In the genomic region with DNA sequence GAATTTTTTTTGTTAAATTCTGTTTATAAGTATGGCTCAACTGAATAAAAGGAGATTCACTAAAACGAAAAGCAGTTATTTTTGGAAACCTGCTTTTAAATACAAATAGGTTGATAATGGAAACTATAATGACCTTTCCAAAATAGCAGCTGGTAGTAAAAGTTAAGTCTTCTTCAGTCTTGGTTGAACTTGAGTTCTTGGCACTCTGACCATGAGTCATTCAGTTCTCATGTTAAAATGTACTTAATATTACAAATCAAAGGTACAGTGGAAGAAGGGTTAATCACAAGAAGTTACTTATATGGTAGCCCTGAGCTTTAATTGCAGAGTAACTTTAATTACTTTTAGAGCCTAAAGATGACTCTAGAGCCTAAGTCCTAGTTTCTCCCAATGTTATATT, we compare ENCODE assay signal across 21 cellular contexts.
A peak's percentile ranks its signal among the peaks of the same experiment; 100 is the strongest.
DNase-seq lines count a peak whose midpoint lies in the region; ATAC-seq and TF ChIP-seq lines count a peak whose summit lies in the region.
"Had no signal": no experiment of that assay in that cellular context is flagged by ENCODE, and none has a peak within 500 bp of the region (broad histone marks: within the 10 kb centered on the region; RNA-seq: fewer than 3 reads in every experiment).

No MANE protein-coding gene starts in this region.

- dilution Hi-C loops in IMR-90 (cut with HindIII; ENCODE audit: low sequenced_read_pairs, unreplicated experiment), result no loop called here

- H4K91ac ChIP-seq in IMR-90 (ENCODE audit: insufficient read depth, low read depth, low read length), result no peak overlapping the region

- no peak overlapping the region for H4K5ac ChIP-seq in IMR-90 (ENCODE audit: low read depth, low read length)

- BruUV-seq in IMR-90 (replicated peaks; lab: Mats Ljungman, UMichigan), result no TSS peak

- no peak overlapping the region for H3K56ac ChIP-seq in IMR-90 (ENCODE audit: extremely low read depth, insufficient read depth, low read length)

- POLR2A ChIA-PET in IMR-90 (lab: Charles Lee; ENCODE audit: unreplicated experiment), result no interaction called here

- H3K9me1 ChIP-seq in IMR-90 (ENCODE audit: insufficient read depth, low read length), result no peaks in the 10 kb centered on the region

- no peaks in the 10 kb centered on the region for H3K79me2 ChIP-seq in osteoblast (ENCODE audit: insufficient read depth, low read length)

- in situ Hi-C loops in IMR-90 (cut with MboI; ENCODE audit: low sequenced_read_pairs), result loop anchor here (5.0 kb wide), 1 partner anchor 55 kb away; no protein-coding TSS in a partner anchor

- CTCF ChIA-PET in IMR-90 (lab: Yijun Ruan, JAX), result interaction anchor here (0.9 kb wide), 1 partner anchor 247 kb away, joined by 3 read pairs; no protein-coding TSS in a partner anchor

- no CpG with 5 or more reads among the region's 1 CpG for WGBS in IMR-90 (ENCODE audit: extremely low coverage in 2 of 2, insufficient read length in 1 of 2), 2 experiments
- 49% methylated on average over 1 of the region's 1 CpG for WGBS in suprapubic skin

- H4K8ac ChIP-seq in IMR-90 (ENCODE audit: low read depth in 2 of 2, low read length in 2 of 2), result no peak overlapping the region

- H3K9ac ChIP-seq in IMR-90 (ENCODE audit: low read depth, low read length), result no peak overlapping the region
- H3K9ac ChIP-seq: BLaER1 had no signal

- H2AFZ ChIP-seq in IMR-90 (replicated peaks; ENCODE audit: low read length, poor library complexity) (no peak overlapping the region), osteoblast (ENCODE audit: low read length) (no peak overlapping the region)

- no peaks in the 10 kb centered on the region for H3K9me3 ChIP-seq in IMR-90 (ENCODE audit: control insufficient read depth, insufficient read depth, low read length)
- no peaks in the 10 kb centered on the region for H3K9me3 ChIP-seq in osteoblast (ENCODE audit: low read depth, low read length)
- no peaks in the 10 kb centered on the region for H3K9me3 ChIP-seq in suprapubic skin
- H3K9me3 ChIP-seq: BLaER1, body of pancreas had no signal

- DNase-seq in AG10803 (ENCODE audit: low read depth) (peak; percentile 46), IMR-90 (peak; percentile 81), choroid plexus epithelial cell (ENCODE audit: low read depth) (peak; percentile 69), osteoblast (ENCODE audit: insufficient read length, low spot score, missing footprints) (peak; percentile 68), suprapubic skin (ENCODE audit: low spot score in 2 of 2) (no peak), KG1 (lab: John Stamatoyannopoulos, UW) (no peak), AG08396 (ENCODE audit: low spot score) (no peak)
- DNase-seq: activated CD4-positive, alpha-beta T cell treated with anti-CD3 and anti-CD28 coated beads for 48 hours; activated CD8-positive, alpha-beta memory T cell treated with anti-CD3 and anti-CD28 coated beads, Interleukin-2, amount 50 U/mL, for 4 hours; body of pancreas; DMS 273 treated with DMSO at 0.1 percent for 48 hours; foreskin keratinocyte; GOT3; left ventricle myocardium superior; NCI-H1048; NCI-H748 treated with DMSO at 0.1 percent for 48 hours; stimulated activated CD4-positive, alpha-beta T cell treated with anti-CD3 and anti-CD28 coated beads, Interleukin-2, amount 100 ng/mL, for 48 hours; substantia nigra; T-helper 9 cell had no signal

- H3K27me3 ChIP-seq in IMR-90 (ENCODE audit: control insufficient read depth, insufficient read depth, low read length), result no peaks in the 10 kb centered on the region
- H3K27me3 ChIP-seq in osteoblast (ENCODE audit: insufficient read depth, low read length), result no peaks in the 10 kb centered on the region
- H3K27me3 ChIP-seq in suprapubic skin, result no peaks in the 10 kb centered on the region
- H3K27me3 ChIP-seq: BLaER1, body of pancreas, foreskin keratinocyte had no signal

- ATAC-seq in IMR-90 (ENCODE audit: low read depth) (no peak), GM18511 (IDR thresholded peaks at IDR 0.05; ENCODE audit: unreplicated experiment) (no peak)
- ATAC-seq: body of pancreas, foreskin keratinocyte, left ventricle myocardium superior had no signal

- intact Hi-C loops in IMR-90 (cut with micrococcal nuclease), result loop anchor here (5.0 kb wide), 1 partner anchor 130 kb away; no protein-coding TSS in a partner anchor

- no peak overlapping the region for H2BK20ac ChIP-seq in IMR-90 (ENCODE audit: low read depth, low read length)

- no peak overlapping the region for H3K4me2 ChIP-seq in IMR-90 (ENCODE audit: low read depth, low read length)
- H3K4me2 ChIP-seq in osteoblast (ENCODE audit: insufficient read depth, low read length), result no peak overlapping the region
- H3K4me2 ChIP-seq: BLaER1 had no signal

- TF ChIP-seq POLR2A in IMR-90 (IDR thresholded peaks at IDR 0.05; ENCODE audit: low read depth, low read length), result no peak
- no peak for TF ChIP-seq POLR2A in suprapubic skin (IDR thresholded peaks at IDR 0.05)

- no peak overlapping the region for H3K14ac ChIP-seq in IMR-90 (replicated peaks; ENCODE audit: low read depth, low read length)

- TF ChIP-seq RAD21 in IMR-90 (IDR thresholded peaks at IDR 0.05; ENCODE audit: low read length), result no peak

- TF ChIP-seq EP300 in suprapubic skin (IDR thresholded peaks at IDR 0.05), result no peak

- H2BK120ac ChIP-seq in IMR-90 (ENCODE audit: low read depth, low read length), result no peak overlapping the region

- no peak overlapping the region for H2BK5ac ChIP-seq in IMR-90 (ENCODE audit: low read depth, low read length, poor library complexity, severe bottlenecking)

- no peak overlapping the region for H3K23ac ChIP-seq in IMR-90 (ENCODE audit: low read depth, low read length)

- H4K20me1 ChIP-seq in IMR-90 (ENCODE audit: insufficient read depth, low read length) (no peaks in the 10 kb centered on the region), osteoblast (ENCODE audit: insufficient read depth, low read length) (no peaks in the 10 kb centered on the region)
- H4K20me1 ChIP-seq: BLaER1 had no signal

- H2AK5ac ChIP-seq in IMR-90 (ENCODE audit: low read depth, low read length), result no peak overlapping the region

- H3K4me3 ChIP-seq in AG10803 (ENCODE audit: low read length) (no peak overlapping the region), IMR-90 (ENCODE audit: insufficient read depth, low read depth, low read length) (no peak overlapping the region), choroid plexus epithelial cell (ENCODE audit: low read depth, low read length) (no peak overlapping the region), osteoblast (ENCODE audit: insufficient read depth, low read length) (no peak overlapping the region), suprapubic skin (no peak overlapping the region)
- H3K4me3 ChIP-seq: BLaER1, body of pancreas had no signal

- peaks cover 23% of the 10 kb centered on the region for H3K36me3 ChIP-seq in IMR-90 (ENCODE audit: control insufficient read depth, insufficient read depth, low read length)
- peaks cover 36% of the 10 kb centered on the region for H3K36me3 ChIP-seq in osteoblast (ENCODE audit: insufficient read depth, low read length)
- H3K36me3 ChIP-seq in suprapubic skin, result peaks cover 40% of the 10 kb centered on the region

- H3K18ac ChIP-seq in IMR-90 (ENCODE audit: low read depth, low read length), result no peak overlapping the region

- H3K79me1 ChIP-seq in IMR-90 (ENCODE audit: low read depth in 1 of 2, low read length in 2 of 2), result peaks cover 2 to 8% of the 10 kb centered on the region in 2 experiments; a peak in 2 of 4 replicates

- H2AK9ac ChIP-seq in IMR-90 (replicated peaks; ENCODE audit: low read depth, low read length, poor library complexity), result no peak overlapping the region

- H3K27ac ChIP-seq in IMR-90 (ENCODE audit: insufficient read depth, low read length), result no peak overlapping the region
- peak overlapping the region; percentile 19 for H3K27ac ChIP-seq in osteoblast (ENCODE audit: low read depth, low read length)
- H3K27ac ChIP-seq in suprapubic skin, result no peak overlapping the region
- H3K27ac ChIP-seq: BLaER1, body of pancreas, foreskin keratinocyte had no signal

- no peak overlapping the region for H2BK15ac ChIP-seq in IMR-90 (ENCODE audit: low read depth, low read length)

- H3K4me1 ChIP-seq in IMR-90 (ENCODE audit: control insufficient read depth, insufficient read depth, low read length) (no peaks in the 10 kb centered on the region), osteoblast (ENCODE audit: insufficient read depth, low read length) (no peaks in the 10 kb centered on the region), suprapubic skin (no peaks in the 10 kb centered on the region)
- H3K4me1 ChIP-seq: BLaER1, body of pancreas had no signal

- H3K4ac ChIP-seq in IMR-90 (ENCODE audit: low read depth, low read length), result no peak overlapping the region

- no peak for TF ChIP-seq CTCF in AG10803 (conservative IDR thresholded peaks at IDR 0.05; ENCODE audit: low read length)
- TF ChIP-seq CTCF in IMR-90 (conservative IDR thresholded peaks at IDR 0.05; ENCODE audit: low read depth, low read length), result no peak
- no peak for TF ChIP-seq CTCF in choroid plexus epithelial cell (conservative IDR thresholded peaks at IDR 0.05; ENCODE audit: low read depth, low read length)
- no peak for TF ChIP-seq CTCF in osteoblast (IDR thresholded peaks at IDR 0.05; ENCODE audit: extremely low read depth, low read depth, low read length)
- TF ChIP-seq CTCF in suprapubic skin (IDR thresholded peaks at IDR 0.05), result no peak

TF ChIP-seq in IMR-90, 13 proteins besides CTCF, POLR2A, EP300 and RAD21:
- no peak for TF ChIP-seq RFX5 (IDR thresholded peaks at IDR 0.05; ENCODE audit: low read depth, low read length)
- TF ChIP-seq MAFK (IDR thresholded peaks at IDR 0.05; ENCODE audit: low read depth, low read length), result no peak
- TF ChIP-seq SMC3 (IDR thresholded peaks at IDR 0.05; ENCODE audit: low read depth, low read length), result no peak
- TF ChIP-seq NFE2L2 (IDR thresholded peaks at IDR 0.05; ENCODE audit: low read depth, low read length), result no peak
- TF ChIP-seq, protein P1, sequence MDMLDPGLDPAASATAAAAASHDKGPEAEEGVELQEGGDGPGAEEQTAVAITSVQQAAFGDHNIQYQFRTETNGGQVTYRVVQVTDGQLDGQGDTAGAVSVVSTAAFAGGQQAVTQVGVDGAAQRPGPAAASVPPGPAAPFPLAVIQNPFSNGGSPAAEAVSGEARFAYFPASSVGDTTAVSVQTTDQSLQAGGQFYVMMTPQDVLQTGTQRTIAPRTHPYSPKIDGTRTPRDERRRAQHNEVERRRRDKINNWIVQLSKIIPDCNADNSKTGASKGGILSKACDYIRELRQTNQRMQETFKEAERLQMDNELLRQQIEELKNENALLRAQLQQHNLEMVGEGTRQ (IDR thresholded peaks at IDR 0.05; ENCODE audit: low read depth, low read length), result no peak

Comparison
In these comparisons a context has a peak if more than half of its experiments do, and no peak if none do; other contexts are left out.
1. DNase-seq: peak in AG10803 (single experiment), IMR-90 (single experiment), choroid plexus epithelial cell (single experiment) and osteoblast (single experiment); none in suprapubic skin (0 of 2), KG1 (single experiment) and AG08396 (single experiment).